In the genomic region with DNA sequence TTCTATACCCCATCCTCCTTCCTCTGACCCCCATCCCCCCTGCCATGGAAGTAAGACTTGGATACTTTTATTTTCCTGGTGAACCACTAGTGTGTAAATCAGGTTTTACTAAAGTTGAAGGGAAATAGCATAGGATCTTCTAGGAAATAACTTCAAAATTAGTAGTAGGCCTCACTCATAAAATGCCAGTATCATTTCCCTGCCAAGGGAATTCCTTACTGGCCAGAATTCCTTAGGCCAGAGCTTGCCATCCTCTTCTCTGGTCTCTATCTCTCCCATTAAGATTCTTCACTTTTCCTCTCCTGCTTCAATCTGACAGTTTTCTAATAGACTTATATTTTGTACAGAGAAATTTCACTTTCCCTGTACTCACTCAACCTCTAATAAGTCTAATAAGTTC, we compare ENCODE assay signal across 22 cellular contexts.
A peak's percentile ranks its signal among the peaks of the same experiment; 100 is the strongest.
DNase-seq lines count a peak whose midpoint lies in the region; ATAC-seq and TF ChIP-seq lines count a peak whose summit lies in the region.
"Had no signal": no experiment of that assay in that cellular context is flagged by ENCODE, and none has a peak within 500 bp of the region (broad histone marks: within the 10 kb centered on the region; RNA-seq: fewer than 3 reads in every experiment).

No MANE protein-coding gene starts in this region.

- H3K4me1 ChIP-seq in mesodermal cell (ENCODE audit: control insufficient read depth, insufficient read depth, low read length, poor library complexity, severe bottlenecking) = peaks cover 13% of the 10 kb centered on the region
- peaks cover 8% of the 10 kb centered on the region for H3K4me1 ChIP-seq in smooth muscle cell (ENCODE audit: low read depth)
- no peaks in the 10 kb centered on the region for H3K4me1 ChIP-seq in heart right ventricle
- H3K4me1 ChIP-seq: prostate gland, testis had no signal

- no peaks in the 10 kb centered on the region for H3K9me3 ChIP-seq in mesodermal cell (ENCODE audit: control insufficient read depth, low read length)
- H3K9me3 ChIP-seq in smooth muscle cell (replicated peaks; ENCODE audit: low read depth) = no peaks in the 10 kb centered on the region
- peaks cover 0 to 4% (median 0%) of the 10 kb centered on the region in 11 donors for H3K9me3 ChIP-seq in heart right ventricle
- H3K9me3 ChIP-seq: prostate gland, testis had no signal

- H3K4me2 ChIP-seq in smooth muscle cell = peak overlapping the region; percentile 62
- H3K4me2 ChIP-seq: KMS-11 had no signal

- H3K27me3 ChIP-seq in brain microvascular endothelial cell (replicated peaks) (no peaks in the 10 kb centered on the region), smooth muscle cell (ENCODE audit: low read depth) (no peaks in the 10 kb centered on the region), heart right ventricle (no peaks in the 10 kb centered on the region)
- H3K27me3 ChIP-seq: foreskin keratinocyte, testis had no signal

- H3K27ac ChIP-seq in brain microvascular endothelial cell = peak overlapping the region; percentile 12
- peak overlapping the region; percentile 73 for H3K27ac ChIP-seq in mesodermal cell (ENCODE audit: low read depth, low read length, severe bottlenecking)
- H3K27ac ChIP-seq in smooth muscle cell (ENCODE audit: low read depth) = peak overlapping the region; percentile 85
- no peak overlapping the region for H3K27ac ChIP-seq in heart right ventricle
- H3K27ac ChIP-seq: foreskin keratinocyte, KMS-11, prostate gland, testis had no signal

- intact Hi-C loops in heart right ventricle (cut with DNase I) = no loop called here

- POLR2A ChIA-PET in T-cell (lab: Charles Lee) = interaction anchor here in 1 of 2 donors (0.5 to 0.6 kb wide), 2 partner anchors 444 to 1131 kb away, joined by 4 to 5 read pairs; no protein-coding TSS in a partner anchor

- H3K36me3 ChIP-seq in brain microvascular endothelial cell (replicated peaks) = no peaks in the 10 kb centered on the region
- no peaks in the 10 kb centered on the region for H3K36me3 ChIP-seq in mesodermal cell (ENCODE audit: control insufficient read depth, insufficient read depth, low read length)
- no peaks in the 10 kb centered on the region for H3K36me3 ChIP-seq in smooth muscle cell (ENCODE audit: low read depth)
- H3K36me3 ChIP-seq in heart right ventricle = no peaks in the 10 kb centered on the region
- H3K36me3 ChIP-seq: prostate gland had no signal

- H3K36me3 Mint-ChIP-seq in HFFc6 (ENCODE audit: low read depth) = no peaks in the 10 kb centered on the region; the same call in 1 of the 2 replicates
- no peaks in the 10 kb centered on the region for H3K36me3 Mint-ChIP-seq in T-cell

- no peaks in the 10 kb centered on the region for H4K20me1 ChIP-seq in smooth muscle cell (ENCODE audit: low read depth)

- H3K9me3 Mint-ChIP-seq in HFFc6 (no peaks in the 10 kb centered on the region), T-cell (peaks cover 4 to 7% (median 6%) of the 10 kb centered on the region in 3 donors)
- H3K9me3 Mint-ChIP-seq: activated B cell treated with CpG ODN at 0.5 μM for 24 hours; activated T-cell treated with anti-CD3 and anti-CD28 coated beads, Interleukin-2, amount 50 U/mL, for 4 hours had no signal

- peak overlapping the region; percentile 34 for H3K9ac ChIP-seq in smooth muscle cell (ENCODE audit: low read depth)
- H3K9ac ChIP-seq: KMS-11 had no signal

- H3K27ac Mint-ChIP-seq in HFFc6 (peak overlapping the region; percentile 68), T-cell (no peak overlapping the region)
- H3K27ac Mint-ChIP-seq: activated B cell treated with CpG ODN at 0.5 μM for 24 hours; activated naive CD8-positive, alpha-beta T cell treated with anti-CD3 and anti-CD28 coated beads, Interleukin-2, amount 50 U/mL, for 24 hours had no signal

- ATAC-seq in GM18502 (IDR thresholded peaks at IDR 0.05; ENCODE audit: poor library complexity, unreplicated experiment) = no peak
- no peak for ATAC-seq in T-cell (replicated peaks in 1 of 4)
- ATAC-seq in heart right ventricle = no peak
- ATAC-seq: activated naive CD8-positive, alpha-beta T cell treated with anti-CD3 and anti-CD28 coated beads, Interleukin-2, amount 50 U/mL, for 24 hours; activated T-cell treated with anti-CD3 and anti-CD28 coated beads, Interleukin-2, amount 50 U/mL, for 4 hours; stimulated activated naive CD8-positive, alpha-beta T cell treated with anti-CD3 and anti-CD28 coated beads, Interleukin-15, Interleukin-2, amounts not matched to agents 100 U/mL and 50 U/mL, for 24 hours had no signal

- H3K4me3 Mint-ChIP-seq in HFFc6 = peak overlapping the region; percentile 44
- no peak overlapping the region for H3K4me3 Mint-ChIP-seq in T-cell
- H3K4me3 Mint-ChIP-seq: activated B cell treated with CpG ODN at 0.5 μM for 24 hours; activated naive CD8-positive, alpha-beta T cell treated with anti-CD3 and anti-CD28 coated beads, Interleukin-2, amount 50 U/mL, for 24 hours; activated T-cell treated with anti-CD3 and anti-CD28 coated beads, Interleukin-2, amount 50 U/mL, for 4 hours had no signal

- no peak for DNase-seq in HFFc6
- DNase-seq in brain microvascular endothelial cell = no peak
- DNase-seq in smooth muscle cell (lab: John Stamatoyannopoulos, UW; ENCODE audit: unreplicated experiment) = no peak
- no peak for DNase-seq in T-cell
- DNase-seq in heart right ventricle = no peak
- DNase-seq: activated B cell treated with CpG ODN at 0.5 μM for 24 hours; activated CD4-positive, alpha-beta T cell treated with anti-CD3 and anti-CD28 coated beads, Interleukin-2, amount 50 U/mL, for 1 hour; activated naive CD8-positive, alpha-beta T cell treated with anti-CD3 and anti-CD28 coated beads, Interleukin-2, amount 50 U/mL, for 24 hours; activated T-cell treated with anti-CD3 and anti-CD28 coated beads, Interleukin-2, amount 50 U/mL, for 4 hours; cerebellar nuclear complex; MV-4-11; NCI-H146; Right ventricle myocardium superior; stimulated activated naive CD8-positive, alpha-beta T cell treated with anti-CD3 and anti-CD28 coated beads, Interleukin-15, Interleukin-2, amounts not matched to agents 100 U/mL and 50 U/mL, for 24 hours; T1000; testis had no signal

- in situ Hi-C loops in brain microvascular endothelial cell (cut with HindIII; ENCODE audit: low pct_ligation_motif_present, low sequenced_read_pairs) = no loop called here

- H3F3A ChIP-seq in smooth muscle cell (ENCODE audit: low read depth) = peaks cover 3% of the 10 kb centered on the region

- H2AFZ ChIP-seq in smooth muscle cell (ENCODE audit: low read depth) = peak overlapping the region; percentile 0

- H3K79me2 ChIP-seq in smooth muscle cell (ENCODE audit: low read depth) = no peaks in the 10 kb centered on the region

- CTCF ChIA-PET in T-cell (lab: Charles Lee) = no interaction called here

- no peak overlapping the region for H3K4me3 ChIP-seq in brain microvascular endothelial cell (ENCODE audit: low read depth, low read length)
- H3K4me3 ChIP-seq in mesodermal cell (ENCODE audit: extremely low read depth, insufficient read depth, low read length, poor library complexity, severe bottlenecking) = no peak overlapping the region
- no peak overlapping the region for H3K4me3 ChIP-seq in smooth muscle cell
- H3K4me3 ChIP-seq in heart right ventricle = no peak overlapping the region
- H3K4me3 ChIP-seq: lung, prostate gland, testis had no signal

- peaks cover 1% of the 10 kb centered on the region; the same call in 1 of the 2 replicates for H3K27me3 Mint-ChIP-seq in HFFc6 (ENCODE audit: insufficient read depth)
- peaks cover 3 to 7% of the 10 kb centered on the region in 2 donors for H3K27me3 Mint-ChIP-seq in T-cell
- H3K27me3 Mint-ChIP-seq: activated naive CD8-positive, alpha-beta T cell treated with anti-CD3 and anti-CD28 coated beads, Interleukin-2, amount 50 U/mL, for 24 hours had no signal

- H3K4me1 Mint-ChIP-seq in HFFc6 (ENCODE audit: low read depth) (peaks cover 31% of the 10 kb centered on the region), T-cell (no peaks in the 10 kb centered on the region)
- H3K4me1 Mint-ChIP-seq: activated B cell treated with CpG ODN at 0.5 μM for 24 hours; activated naive CD8-positive, alpha-beta T cell treated with anti-CD3 and anti-CD28 coated beads, Interleukin-2, amount 50 U/mL, for 24 hours had no signal

- TF ChIP-seq CTCF in HFFc6 (IDR thresholded peaks at IDR 0.05) = no peak
- no peak for TF ChIP-seq CTCF in brain microvascular endothelial cell (IDR thresholded peaks at IDR 0.05; ENCODE audit: low read depth, low read length, missing control alignments)
- TF ChIP-seq CTCF in smooth muscle cell (IDR thresholded peaks at IDR 0.05; ENCODE audit: borderline replicate concordance, insufficient read depth, poor library complexity, severe bottlenecking) = no peak
- no peak for TF ChIP-seq CTCF in heart right ventricle (IDR thresholded peaks at IDR 0.05)

Comparison
In these comparisons a context has a peak if more than half of its experiments do, and no peak if none do; other contexts are left out.
1. H3K27ac ChIP-seq: peak in brain microvascular endothelial cell (single experiment), mesodermal cell (single experiment) and smooth muscle cell (single experiment); none in heart right ventricle (0 of 10).